ENCODE assay signal across 28 cellular contexts in genomic region chr19:19427302-19427701, GRCh38. TPM values are rescaled to one million over a fixed set of nuclear protein-coding genes. Genes with fewer than 3 reads are reported as not detected.
DNase-seq lines count a peak whose midpoint lies in the region; ATAC-seq and TF ChIP-seq lines count a peak whose summit lies in the region.
"Had no signal": no experiment of that assay in that cellular context is flagged by ENCODE, and none has a peak within 500 bp of the region (broad histone marks: within the 10 kb centered on the region; RNA-seq: fewer than 3 reads in every experiment).

No MANE protein-coding gene starts in this region.

- no peak overlapping the region for H2BK5ac ChIP-seq in trophoblast cell (ENCODE audit: low read depth, low read length, poor library complexity)

- H3K14ac ChIP-seq in trophoblast cell (ENCODE audit: low read length): no peak overlapping the region

- DNase-seq in activated naive CD4-positive, alpha-beta T cell (lab: John Stamatoyannopoulos, UW): no peak
- DNase-seq in CD8-positive, alpha-beta memory T cell: no peak
- DNase-seq in effector memory CD8-positive, alpha-beta T cell: no peak
- DNase-seq in trophoblast cell (no peak), mucosa of gallbladder (ENCODE audit: low spot score) (no peak), H4 (ENCODE audit: low spot score) (no peak), endothelial cell (ENCODE audit: low spot score) (no peak)
- DNase-seq: activated CD4-positive, alpha-beta T cell treated with anti-CD3 and anti-CD28 coated beads, Interleukin-2, amount 50 U/mL, for 4 hours; activated CD4-positive, CD25-positive, alpha-beta regulatory T cell; anterior cingulate cortex; colonic mucosa; DND-41; esophagus squamous epithelium; HCEC 1CT; left cardiac atrium; mammary epithelial cell; MM.1S; NCI-H2081; NCI-H226; NCI-H774; SJCRH30; stimulated activated CD8-positive, alpha-beta memory T cell treated with anti-CD3 and anti-CD28 coated beads, Interleukin-4, amount 100 ng/mL, for 48 hours; upper lobe of left lung had no signal

- H4K91ac ChIP-seq in trophoblast cell (ENCODE audit: low read depth, low read length): no peak overlapping the region

- no peak overlapping the region for H3K27ac ChIP-seq in CD8-positive, alpha-beta memory T cell (ENCODE audit: low read depth, low read length)
- no peak overlapping the region for H3K27ac ChIP-seq in trophoblast cell (ENCODE audit: low read depth, low read length)
- H3K27ac ChIP-seq: cardiac muscle cell, colonic mucosa, hepatocyte, KMS-11, SJCRH30, upper lobe of left lung had no signal

- POLR2A ChIA-PET in CD8-positive, alpha-beta memory T cell (lab: Charles Lee): no interaction called here

- H3K27me3 Mint-ChIP-seq in activated naive CD4-positive, alpha-beta T cell treated with anti-CD3 and anti-CD28 coated beads, Interleukin-2, amount 50 U/mL, for 24 hours: no peaks in the 10 kb centered on the region
- no peaks in the 10 kb centered on the region for H3K27me3 Mint-ChIP-seq in CD8-positive, alpha-beta memory T cell
- no peaks in the 10 kb centered on the region for H3K27me3 Mint-ChIP-seq in effector memory CD8-positive, alpha-beta T cell
- H3K27me3 Mint-ChIP-seq in endothelial cell (ENCODE audit: unreplicated experiment): peaks cover 1% of the 10 kb centered on the region
- H3K27me3 Mint-ChIP-seq: B cell had no signal

- H3K4me2 ChIP-seq in trophoblast cell (ENCODE audit: low read length): no peak overlapping the region
- H3K4me2 ChIP-seq: hepatocyte, KMS-11 had no signal

- no peak overlapping the region for H2AFZ ChIP-seq in trophoblast cell (ENCODE audit: insufficient read depth, low read length, poor library complexity)
- H2AFZ ChIP-seq: hepatocyte had no signal

- ATAC-seq in effector memory CD8-positive, alpha-beta T cell (replicated peaks): no peak
- ATAC-seq: left cardiac atrium had no signal

- no peak overlapping the region for H4K12ac ChIP-seq in trophoblast cell (ENCODE audit: low read depth, low read length)

- peaks cover 49% of the 10 kb centered on the region for H3K79me2 ChIP-seq in trophoblast cell (ENCODE audit: control insufficient read depth, insufficient read depth, low read length, poor library complexity)

- H3K18ac ChIP-seq in trophoblast cell (ENCODE audit: low read length): no peak overlapping the region

- no peak overlapping the region for H3K4me3 Mint-ChIP-seq in activated naive CD4-positive, alpha-beta T cell treated with anti-CD3 and anti-CD28 coated beads, Interleukin-2, amount 50 U/mL, for 24 hours
- peak overlapping the region in 2 of 7 donors; percentile 3 to 34 for H3K4me3 Mint-ChIP-seq in CD8-positive, alpha-beta memory T cell
- H3K4me3 Mint-ChIP-seq in effector memory CD8-positive, alpha-beta T cell: peak overlapping the region in 1 of 2 donors; percentile 10
- no peak overlapping the region for H3K4me3 Mint-ChIP-seq in endothelial cell (ENCODE audit: unreplicated experiment)
- H3K4me3 Mint-ChIP-seq: B cell had no signal

- no peak overlapping the region for H3K4me3 ChIP-seq in CD8-positive, alpha-beta memory T cell (ENCODE audit: low read length)
- H3K4me3 ChIP-seq in trophoblast cell (ENCODE audit: low read depth, low read length): no peak overlapping the region
- H3K4me3 ChIP-seq: cardiac muscle cell, colonic mucosa, esophagus squamous epithelium, hepatocyte, SJCRH30, upper lobe of left lung had no signal

- CTCF ChIA-PET in CD8-positive, alpha-beta memory T cell (lab: Charles Lee): interaction anchor here (1.2 to 1.9 kb wide), 2 partner anchors 10 to 60 kb away, joined by 3 to 5 read pairs; no protein-coding TSS in a partner anchor

- H3K36me3 Mint-ChIP-seq in activated naive CD4-positive, alpha-beta T cell treated with anti-CD3 and anti-CD28 coated beads, Interleukin-2, amount 50 U/mL, for 24 hours: peaks cover 1% of the 10 kb centered on the region
- H3K36me3 Mint-ChIP-seq in CD8-positive, alpha-beta memory T cell: peaks cover 0 to 31% (median 0%) of the 10 kb centered on the region in 3 donors
- H3K36me3 Mint-ChIP-seq in effector memory CD8-positive, alpha-beta T cell (ENCODE audit: insufficient read depth): peaks cover 55% of the 10 kb centered on the region
- H3K36me3 Mint-ChIP-seq in endothelial cell (ENCODE audit: low read depth, unreplicated experiment): peaks cover 8% of the 10 kb centered on the region

- peaks cover 68% of the 10 kb centered on the region for H3K4me1 ChIP-seq in CD8-positive, alpha-beta memory T cell (ENCODE audit: insufficient read depth, low read length)
- no peaks in the 10 kb centered on the region for H3K4me1 ChIP-seq in trophoblast cell (ENCODE audit: control insufficient read depth in 1 of 2, insufficient read depth in 2 of 2, low read length in 2 of 2)
- H3K4me1 ChIP-seq: SJCRH30 had no signal

- no peak overlapping the region for H3K23ac ChIP-seq in trophoblast cell (ENCODE audit: low read length)

- no peaks in the 10 kb centered on the region for H3K9me3 Mint-ChIP-seq in activated naive CD4-positive, alpha-beta T cell treated with anti-CD3 and anti-CD28 coated beads, Interleukin-2, amount 50 U/mL, for 24 hours
- H3K9me3 Mint-ChIP-seq in CD8-positive, alpha-beta memory T cell: no peaks in the 10 kb centered on the region
- no peaks in the 10 kb centered on the region for H3K9me3 Mint-ChIP-seq in effector memory CD8-positive, alpha-beta T cell
- H3K9me3 Mint-ChIP-seq in endothelial cell (ENCODE audit: unreplicated experiment): no peaks in the 10 kb centered on the region

- no peak overlapping the region for H2BK12ac ChIP-seq in trophoblast cell (ENCODE audit: low read length)

- H3K27me3 ChIP-seq in CD8-positive, alpha-beta memory T cell (ENCODE audit: insufficient read depth, low read length, poor library complexity, severe bottlenecking): no peaks in the 10 kb centered on the region
- no peaks in the 10 kb centered on the region for H3K27me3 ChIP-seq in trophoblast cell (ENCODE audit: insufficient read depth, low read length)
- H3K27me3 ChIP-seq: cardiac muscle cell, colonic mucosa, esophagus squamous epithelium, hepatocyte, SJCRH30, upper lobe of left lung had no signal

- no peaks in the 10 kb centered on the region for H3K9me3 ChIP-seq in CD8-positive, alpha-beta memory T cell (ENCODE audit: low read length)
- H3K9me3 ChIP-seq in trophoblast cell (ENCODE audit: insufficient read depth, low read depth, low read length): no peaks in the 10 kb centered on the region
- H3K9me3 ChIP-seq: colonic mucosa, esophagus squamous epithelium, SJCRH30, upper lobe of left lung had no signal

- peaks cover 4% of the 10 kb centered on the region for H3K36me3 ChIP-seq in CD8-positive, alpha-beta memory T cell (ENCODE audit: insufficient read depth, low read length)
- H3K36me3 ChIP-seq in trophoblast cell (ENCODE audit: control insufficient read depth in 1 of 2, insufficient read depth in 2 of 2, low read length in 2 of 2): peaks cover 5 to 16% of the 10 kb centered on the region in 2 experiments
- H3K36me3 ChIP-seq: cardiac muscle cell, colonic mucosa, esophagus squamous epithelium, upper lobe of left lung had no signal

- no peaks in the 10 kb centered on the region for H3K79me1 ChIP-seq in trophoblast cell (ENCODE audit: low read length)

- H2BK120ac ChIP-seq in trophoblast cell (ENCODE audit: insufficient read depth, low read length, poor library complexity): no peak overlapping the region

- whole genome bisulfite sequencing in trophoblast cell (ENCODE audit: extremely low coverage, insufficient coverage, insufficient read length): no CpG with 5 or more reads among the region's 3 CpGs

- no peak overlapping the region for H2AK5ac ChIP-seq in trophoblast cell (ENCODE audit: low read length)

- H3K4me1 Mint-ChIP-seq in activated naive CD4-positive, alpha-beta T cell treated with anti-CD3 and anti-CD28 coated beads, Interleukin-2, amount 50 U/mL, for 24 hours: peaks cover 91% of the 10 kb centered on the region
- H3K4me1 Mint-ChIP-seq in CD8-positive, alpha-beta memory T cell: peaks cover 72 to 98% (median 90%) of the 10 kb centered on the region in 3 donors
- peaks cover 64 to 73% of the 10 kb centered on the region in 2 donors for H3K4me1 Mint-ChIP-seq in effector memory CD8-positive, alpha-beta T cell (ENCODE audit: low read depth in 2 of 2)
- peaks cover 8% of the 10 kb centered on the region for H3K4me1 Mint-ChIP-seq in endothelial cell (ENCODE audit: unreplicated experiment)

- H3K4ac ChIP-seq in trophoblast cell (ENCODE audit: low read depth, low read length): peak overlapping the region; percentile 92

- H4K8ac ChIP-seq in trophoblast cell (ENCODE audit: low read depth, low read length): no peak overlapping the region

- H3K27ac Mint-ChIP-seq in activated naive CD4-positive, alpha-beta T cell treated with anti-CD3 and anti-CD28 coated beads, Interleukin-2, amount 50 U/mL, for 24 hours: peak overlapping the region; percentile 35
- peak overlapping the region in 7 of 8 donors; percentile 13 to 89 (median 69) for H3K27ac Mint-ChIP-seq in CD8-positive, alpha-beta memory T cell
- H3K27ac Mint-ChIP-seq in effector memory CD8-positive, alpha-beta T cell: peak overlapping the region; percentile 92
- no peak overlapping the region for H3K27ac Mint-ChIP-seq in endothelial cell (ENCODE audit: unreplicated experiment)
- H3K27ac Mint-ChIP-seq: B cell had no signal

- H3K9ac ChIP-seq in trophoblast cell (ENCODE audit: low read length): no peak overlapping the region
- H3K9ac ChIP-seq: KMS-11 had no signal

- no peak for TF ChIP-seq CTCF in endothelial cell (IDR thresholded peaks at IDR 0.05; ENCODE audit: unreplicated experiment)

RNA-seq across cellular contexts. Expression of gene GATAD2A, which starts 21.8 kb away (rescaled TPM):
- total RNA-seq in CD8-positive, alpha-beta memory T cell: 100 to 1,000 TPM; 176 to 182 TPM
- 46.9 TPM for polyA plus RNA-seq in CD8-positive, alpha-beta memory T cell
- 115 and 116 TPM in 2 replicates for polyA plus RNA-seq in trophoblast cell (2013)
- total RNA-seq in mucosa of gallbladder (110 TPM), endothelial cell (ENCODE audit: unreplicated experiment) (150 TPM)
- total RNA-seq in H4 (2014; rRNA removed; shearing (Covaris generic)): 10.9 and 30.5 TPM in 2 replicates
